ENCODE assay signal across 11 cellular contexts in the genomic region with DNA sequence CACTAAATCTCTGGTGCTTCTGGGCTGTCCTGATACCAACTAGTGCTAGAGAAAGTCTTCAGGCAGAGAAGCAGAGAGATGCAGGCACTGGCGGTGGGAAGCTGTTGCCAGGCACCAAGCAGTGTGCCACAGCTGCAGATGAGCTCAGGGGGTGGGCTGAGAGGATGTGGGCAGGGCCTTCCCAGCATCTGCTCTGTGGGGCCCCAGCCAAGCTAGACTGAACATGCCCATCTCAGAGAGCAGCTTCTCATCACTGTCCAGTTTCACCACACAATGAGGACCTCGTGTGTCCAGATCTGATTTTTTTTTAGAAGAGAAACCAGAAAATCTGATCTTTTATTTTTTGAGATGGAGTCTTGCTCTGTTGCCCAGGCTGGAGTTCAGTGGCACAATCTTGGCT. TPM values are rescaled to one million over a fixed set of nuclear protein-coding genes. Genes with fewer than 3 reads are reported as not detected.
DNase-seq lines count a peak whose midpoint lies in the region; ATAC-seq and TF ChIP-seq lines count a peak whose summit lies in the region.
"Had no signal": no experiment of that assay in that cellular context is flagged by ENCODE, and none has a peak within 500 bp of the region (broad histone marks: within the 10 kb centered on the region; RNA-seq: fewer than 3 reads in every experiment).

No MANE protein-coding gene starts in this region.

- no peak for TF ChIP-seq CTCF in RWPE1 (conservative IDR thresholded peaks at IDR 0.05; ENCODE audit: low read depth)
- TF ChIP-seq CTCF in fibroblast of mammary gland (conservative IDR thresholded peaks at IDR 0.05; ENCODE audit: control insufficient read depth, insufficient read depth, low read depth, low read length): no peak

- no peaks in the 10 kb centered on the region for H3K27me3 Mint-ChIP-seq in activated T-cell treated with anti-CD3 and anti-CD28 coated beads, Interleukin-2, amount 50 U/mL, for 24 hours

- peak overlapping the region; percentile 16 for H3K27ac Mint-ChIP-seq in activated T-cell treated with anti-CD3 and anti-CD28 coated beads, Interleukin-2, amount 50 U/mL, for 24 hours

- POLR2A ChIA-PET in RWPE1 (lab: Yijun Ruan, JAX; ENCODE audit: low non-redundant PET): no interaction called here

- peaks cover 29% of the 10 kb centered on the region for H3K36me3 Mint-ChIP-seq in activated T-cell treated with anti-CD3 and anti-CD28 coated beads, Interleukin-2, amount 50 U/mL, for 24 hours (ENCODE audit: low read depth)

- H3K27me3 ChIP-seq in H7 (ENCODE audit: control insufficient read depth, insufficient read depth, low read length): no peaks in the 10 kb centered on the region
- H3K27me3 ChIP-seq: adrenal gland had no signal

- peak overlapping the region; percentile 61 for H3K27ac ChIP-seq in RWPE1
- H3K27ac ChIP-seq: adrenal gland had no signal

- CTCF ChIA-PET in RWPE1 (lab: Yijun Ruan, JAX): interaction anchor here (0.5 to 1.3 kb wide), 2 partner anchors 18 to 91 kb away, joined by 3 to 4 read pairs; no protein-coding TSS in a partner anchor

- DNase-seq in activated T-cell treated with anti-CD3 and anti-CD28 coated beads, Interleukin-2, amount 50 U/mL, for 24 hours: no peak
- DNase-seq in activated T-cell treated with anti-CD3 and anti-CD28 coated beads for 4 hours (no peak), RWPE1 (ENCODE audit: low spot score) (no peak), fibroblast of mammary gland (ENCODE audit: low read depth) (peak; percentile 74), H7 (no peak)
- DNase-seq in stimulated activated naive CD8-positive, alpha-beta T cell treated with anti-CD3 and anti-CD28 coated beads, Interleukin-15, Interleukin-2, amounts not matched to agents 100 U/mL and 50 U/mL, for 24 hours: peak; percentile 42
- DNase-seq: adrenal gland, SIG-M5 had no signal

- peaks cover 6% of the 10 kb centered on the region for H3K36me3 ChIP-seq in H7 (replicated peaks; ENCODE audit: control insufficient read depth, insufficient read depth, low read length)

- H3K4me3 ChIP-seq in fibroblast of mammary gland (ENCODE audit: control insufficient read depth, low read depth, low read length): no peak overlapping the region
- H3K4me3 ChIP-seq in H7 (ENCODE audit: insufficient read depth, low read depth, low read length): no peak overlapping the region
- H3K4me3 ChIP-seq: adrenal gland had no signal

- H3K4me1 Mint-ChIP-seq in activated T-cell treated with anti-CD3 and anti-CD28 coated beads, Interleukin-2, amount 50 U/mL, for 24 hours (ENCODE audit: low read depth): peaks cover 25% of the 10 kb centered on the region

- H3K4me3 Mint-ChIP-seq in activated T-cell treated with anti-CD3 and anti-CD28 coated beads, Interleukin-2, amount 50 U/mL, for 24 hours: no peak overlapping the region

- H3K9me3 Mint-ChIP-seq in activated T-cell treated with anti-CD3 and anti-CD28 coated beads, Interleukin-2, amount 50 U/mL, for 24 hours: no peaks in the 10 kb centered on the region

- peak; percentile 70 for ATAC-seq in stimulated activated naive CD8-positive, alpha-beta T cell treated with anti-CD3 and anti-CD28 coated beads, Interleukin-15, Interleukin-2, amounts not matched to agents 100 U/mL and 50 U/mL, for 24 hours
- no peak for ATAC-seq in GM18520 (IDR thresholded peaks at IDR 0.05; ENCODE audit: unreplicated experiment)
- no peak for ATAC-seq in GM19351 (IDR thresholded peaks at IDR 0.05; ENCODE audit: unreplicated experiment)
- ATAC-seq: left lobe of liver had no signal

RNA-seq across cellular contexts. Expression of a gene that starts 17.1 kb away (rescaled TPM):
- total RNA-seq in H7 (2014; rRNA removed; shearing (Covaris generic)): 18.8 and 20.1 TPM in 2 replicates

RNA-seq across cellular contexts. Expression of a gene that starts 21.5 kb away (rescaled TPM):
- 2.4 and 3.7 TPM in 2 replicates for total RNA-seq in H7 (2014; rRNA removed; shearing (Covaris generic))

RNA-seq across cellular contexts. Expression of a gene that starts 25.5 kb away (rescaled TPM):
- total RNA-seq in H7 (2014; rRNA removed; shearing (Covaris generic)): 5.3 and 7.6 TPM in 2 replicates

RNA-seq across cellular contexts. Expression of a gene that starts 26.5 kb away (rescaled TPM):
- total RNA-seq in H7 (2014; rRNA removed; shearing (Covaris generic)): 28.7 and 36.6 TPM in 2 replicates

RNA-seq across cellular contexts. Expression of a gene that starts 33.8 kb away (rescaled TPM):
- total RNA-seq in H7 (2014; rRNA removed; shearing (Covaris generic)): 5.2 and 6.7 TPM in 2 replicates

Comparison
In these comparisons a context has a peak if more than half of its experiments do, and no peak if none do; other contexts are left out.
1. DNase-seq: peak in fibroblast of mammary gland (single experiment) and stimulated activated naive CD8-positive, alpha-beta T cell treated with anti-CD3 and anti-CD28 coated beads, Interleukin-15, Interleukin-2, amounts not matched to agents 100 U/mL and 50 U/mL, for 24 hours (single experiment); none in activated T-cell treated with anti-CD3 and anti-CD28 coated beads, Interleukin-2, amount 50 U/mL, for 24 hours (single experiment), activated T-cell treated with anti-CD3 and anti-CD28 coated beads for 4 hours (single experiment), RWPE1 (single experiment) and H7 (single experiment).